23 cellular contexts compared by ENCODE assay signal in the genomic region with DNA sequence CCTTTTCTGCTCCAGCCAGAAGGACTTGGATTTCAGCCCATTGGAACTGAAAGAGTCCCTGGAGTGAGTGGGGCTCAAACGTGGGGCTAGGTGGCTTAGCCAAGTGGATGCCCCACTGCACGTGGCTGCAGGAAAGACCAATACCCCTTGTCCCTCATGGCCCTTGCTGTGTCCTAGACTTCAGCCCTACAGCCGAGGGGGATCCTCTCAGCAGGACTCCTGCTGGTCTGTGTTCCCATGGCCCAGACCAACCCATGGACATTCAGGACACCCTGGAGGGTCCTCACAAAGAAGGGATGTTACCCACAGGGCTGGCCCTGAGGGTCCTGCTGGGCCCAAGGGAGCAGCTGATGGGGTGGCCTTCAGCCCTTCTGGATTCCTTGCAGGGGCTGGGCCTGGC. TPM values are rescaled to one million over a fixed set of nuclear protein-coding genes. Genes with fewer than 3 reads are reported as not detected.
"Had no signal": no experiment of that assay in that cellular context is flagged by ENCODE, and none has a peak within 500 bp of the region (broad histone marks: within the 10 kb centered on the region; RNA-seq: fewer than 3 reads in every experiment).

No MANE protein-coding gene starts in this region.

- H3K27ac ChIP-seq: dorsolateral prefrontal cortex, heart left ventricle, ovary, stomach, thoracic aorta, transverse colon had no signal

- H3K27me3 ChIP-seq: ovary had no signal

- H3K36me3 Mint-ChIP-seq: natural killer cell had no signal

- DNase-seq: cortex of kidney; effector CD8-positive, alpha-beta T cell; heart left ventricle; hippocampal formation; kidney glomerular epithelial cell; mammary epithelial cell; mucosa of descending colon; natural killer cell; ovary; stimulated activated CD4-positive, alpha-beta T cell treated with anti-CD3 and anti-CD28 coated beads, Interleukin-15, amount 100 ng/mL, for 24 hours; stimulated activated CD4-positive, alpha-beta T cell treated with anti-CD3 and anti-CD28 coated beads, Interleukin-1b, Interleukin-23, amount 100 ng/mL, for 48 hours; stimulated activated CD4-positive, alpha-beta T cell treated with anti-CD3 and anti-CD28 coated beads, Interleukin-4, amount 100 ng/mL, for 4 hours; stimulated activated naive CD4-positive, alpha-beta T cell; transverse colon had no signal

- H3K4me3 Mint-ChIP-seq: natural killer cell, neural crest cell had no signal

- H3K4me3 ChIP-seq: dorsolateral prefrontal cortex, heart left ventricle, mucosa of descending colon, ovary, stomach, thoracic aorta, transverse colon had no signal

- H3K9me3 Mint-ChIP-seq: natural killer cell, neural crest cell had no signal

- H3K9me3 ChIP-seq: heart left ventricle, mucosa of descending colon, ovary, stomach, thoracic aorta, transverse colon had no signal

- H3K27ac Mint-ChIP-seq: natural killer cell had no signal

- H3K36me3 ChIP-seq: heart left ventricle, ovary, stomach, thoracic aorta, transverse colon had no signal

- ATAC-seq: esophagus mucosa, heart left ventricle, mucosa of descending colon, natural killer cell, right cardiac atrium had no signal

RNA-seq across cellular contexts. Expression of a gene that starts 30.0 kb away (rescaled TPM):
- total RNA-seq: esophagus mucosa, fibroblast of lung, glomerular endothelial cell, myocyte, natural killer cell, thoracic aorta had no signal
- polyA plus RNA-seq: fibroblast of lung had no signal
